8 cellular contexts compared by ENCODE assay signal in the genomic region with DNA sequence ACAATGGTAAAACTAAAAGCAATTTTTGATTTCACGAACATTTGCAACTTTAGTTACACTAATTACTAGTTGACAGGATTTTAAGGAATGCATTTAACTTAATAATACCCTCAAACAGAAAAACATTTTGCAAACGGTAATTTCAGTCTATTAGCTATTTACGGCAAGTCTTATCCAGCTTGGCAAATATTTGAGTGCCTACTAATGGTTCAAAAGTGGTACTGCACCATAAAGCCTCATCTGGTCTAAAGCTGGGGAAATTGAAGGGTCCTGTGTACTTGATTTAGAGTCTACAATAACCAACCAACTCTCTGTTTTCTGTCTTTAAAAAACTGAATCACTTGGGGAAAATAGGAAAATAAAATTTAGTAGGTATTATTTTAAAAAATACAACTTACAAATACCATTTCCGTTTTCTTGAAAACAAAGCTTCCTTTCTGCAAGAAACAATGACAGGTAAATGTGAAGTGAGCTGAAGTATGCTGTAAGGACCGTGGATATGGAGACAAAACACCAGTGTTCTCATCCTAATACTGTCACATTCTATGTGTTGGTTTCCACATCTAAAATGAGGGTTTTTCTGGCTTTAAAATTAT.
DNase-seq lines count a peak whose midpoint lies in the region; ATAC-seq, FAIRE-seq and TF ChIP-seq lines count a peak whose summit lies in the region.

No MANE protein-coding gene starts in this region.

- no peak overlapping the region for H3K23ac ChIP-seq in mesenchymal stem cell (ENCODE audit: low read length in 2 of 2)

- H2BK15ac ChIP-seq in mesenchymal stem cell (ENCODE audit: low read depth, poor library complexity, severe bottlenecking): no peak overlapping the region

- no peak overlapping the region for H2AK5ac ChIP-seq in mesenchymal stem cell (ENCODE audit: low read length, severe bottlenecking)

- H3K27me3 ChIP-seq in cardiac muscle cell (no peaks in the 10 kb centered on the region), K562 (ENCODE audit: control insufficient read depth in 2 of 2, insufficient read depth in 2 of 2, low read length in 2 of 2) (no peaks in the 10 kb centered on the region), mesenchymal stem cell (ENCODE audit: control insufficient read depth in 1 of 2, insufficient read depth in 1 of 2, low read length in 2 of 2) (peaks cover 8 to 17% of the 10 kb centered on the region in 2 experiments)

- TF ChIP-seq POLR2A in K562 (conservative IDR thresholded peaks at IDR 0.05): no peak

- no peaks in the 10 kb centered on the region for H3K79me1 ChIP-seq in mesenchymal stem cell (replicated peaks; ENCODE audit: low read length, poor library complexity, severe bottlenecking)

- H3K36me3 ChIP-seq in cardiac muscle cell (no peaks in the 10 kb centered on the region), K562 (ENCODE audit: control insufficient read depth, insufficient read depth, low read length) (no peaks in the 10 kb centered on the region), mesenchymal stem cell (ENCODE audit: control insufficient read depth in 1 of 2, insufficient read depth in 2 of 2, low read depth in 1 of 2, low read length in 2 of 2) (no peaks in the 10 kb centered on the region)

- H2BK5ac ChIP-seq in mesenchymal stem cell (ENCODE audit: low read depth, low read length, poor library complexity, severe bottlenecking): no peak overlapping the region

- no peak overlapping the region for H2BK12ac ChIP-seq in mesenchymal stem cell (ENCODE audit: low read length in 2 of 2)

- H3K4me3 ChIP-seq in cardiac muscle cell: no peak overlapping the region
- no peak overlapping the region for H3K4me3 ChIP-seq in K562
- H3K4me3 ChIP-seq in mesenchymal stem cell (ENCODE audit: insufficient read depth in 1 of 2, low read depth in 1 of 2, low read length in 2 of 2): no peak overlapping the region

- H3K9me3 ChIP-seq in cardiac muscle cell (ENCODE audit: low read depth) (no peaks in the 10 kb centered on the region), K562 (replicated peaks; ENCODE audit: control insufficient read depth, insufficient read depth, low read depth, low read length) (no peaks in the 10 kb centered on the region), mesenchymal stem cell (ENCODE audit: control insufficient read depth, low read length) (no peaks in the 10 kb centered on the region)

- TF ChIP-seq RAD21 in K562 (CRISPR knock-in tag; conservative IDR thresholded peaks at IDR 0.05 in 1 of 2, IDR thresholded peaks at IDR 0.05 in 1 of 2): peak; percentile 58 to 80

- no peak overlapping the region for H4K91ac ChIP-seq in mesenchymal stem cell (ENCODE audit: low read length)

- BruUV-seq in K562 (replicated peaks; lab: Mats Ljungman, UMichigan): no TSS peak

- in situ Hi-C loops in K562 (cut with MboI): no loop called here

- DNase-seq in cardiac muscle cell (ENCODE audit: low read depth in 1 of 2, low spot score in 1 of 2): peak; percentile 44 to 58
- no peak for DNase-seq in cardiac septum (ENCODE audit: low spot score)
- DNase-seq in NCI-H1436 (lab: John Stamatoyannopoulos, UW): peak; percentile 1
- peak; percentile 17 to 44 (median 26) for DNase-seq in K562 (ENCODE audit: extremely low read depth in 1 of 4, low spot score in 3 of 4)
- DNase-seq in mesenchymal stem cell: peak; percentile 46
- no peak for DNase-seq in Ammon's horn (ENCODE audit: low spot score)
- no peak for DNase-seq in activated effector memory CD4-positive, alpha-beta T cell treated with anti-CD3 and anti-CD28 coated beads, Interleukin-2, amount 50 U/mL, for 16 hours

- H3K4me2 ChIP-seq in K562 (ENCODE audit: insufficient read depth, low read length): no peak overlapping the region
- H3K4me2 ChIP-seq in mesenchymal stem cell (ENCODE audit: low read length, poor library complexity, severe bottlenecking): no peak overlapping the region

- no peak overlapping the region for H3K14ac ChIP-seq in mesenchymal stem cell (ENCODE audit: low read length in 2 of 2)

- no peak overlapping the region for H3K9ac ChIP-seq in K562 (ENCODE audit: insufficient read depth in 1 of 2, low read depth in 2 of 2, low read length in 2 of 2)
- H3K9ac ChIP-seq in mesenchymal stem cell (ENCODE audit: low read length): no peak overlapping the region

- POLR2A ChIA-PET in K562 (lab: Yijun Ruan, JAX): interaction anchor here (0.6 kb wide), 1 partner anchor 21 kb away, joined by 3 read pairs; no protein-coding TSS in a partner anchor

- H4K8ac ChIP-seq in mesenchymal stem cell (ENCODE audit: low read length): no peak overlapping the region

- H3K4me1 ChIP-seq in cardiac muscle cell (ENCODE audit: low read depth) (no peaks in the 10 kb centered on the region), K562 (replicated peaks in 1 of 2; ENCODE audit: control insufficient read depth in 2 of 2, insufficient read depth in 2 of 2, low read length in 2 of 2) (no peaks in the 10 kb centered on the region), mesenchymal stem cell (ENCODE audit: control insufficient read depth, insufficient read depth, low read depth, low read length) (no peaks in the 10 kb centered on the region)

- H3K79me2 ChIP-seq in K562 (ENCODE audit: control insufficient read depth, insufficient read depth, low read length): no peaks in the 10 kb centered on the region

- H2AFZ ChIP-seq in K562 (ENCODE audit: low read depth, low read length) (0 out of 2 replicates have a peak overlapping the region, but pooled peaks have one; percentile 22), mesenchymal stem cell (ENCODE audit: low read depth, low read length) (no peak overlapping the region)

- TF ChIP-seq EP300 in K562 (IDR thresholded peaks at IDR 0.05; ENCODE audit: low read length): no peak

- no peak overlapping the region for H3K18ac ChIP-seq in mesenchymal stem cell (ENCODE audit: low read depth in 1 of 2, low read length in 2 of 2)

- peak; percentile 78 for FAIRE-seq in K562 (lab: Jason Lieb, UNC)

- intact Hi-C loops in cardiac septum (cut with DNase I): no loop called here
- intact Hi-C loops in K562 (cut with micrococcal nuclease): loop anchor here (1.0 to 10.0 kb wide), 2 partner anchors 129 to 290 kb away; no protein-coding TSS in a partner anchor

- H2BK120ac ChIP-seq in mesenchymal stem cell (ENCODE audit: low read depth, low read length): no peak overlapping the region

- no peak overlapping the region for H3K27ac ChIP-seq in cardiac muscle cell
- H3K27ac ChIP-seq in K562 (ENCODE audit: extremely low read depth, low read depth, low read length): no peak overlapping the region
- no peak overlapping the region for H3K27ac ChIP-seq in mesenchymal stem cell (ENCODE audit: low read length, poor library complexity, severe bottlenecking)

- CTCF ChIA-PET in K562 (lab: Yijun Ruan, JAX; ENCODE audit: low intra/inter-chr PET ratio): interaction anchor here (0.6 to 1.6 kb wide), 3 partner anchors 129 to 319 kb away, joined by 3 to 6 read pairs (median 3); no protein-coding TSS in a partner anchor

- TF ChIP-seq CTCF in cardiac muscle cell (IDR thresholded peaks at IDR 0.05; ENCODE audit: low read depth, low read length) (peak; percentile 95), K562 (IDR thresholded peaks at IDR 0.05 in 2 of 3, conservative IDR thresholded peaks at IDR 0.05 in 1 of 3; ENCODE audit: insufficient read depth in 2 of 3, low read depth in 1 of 3, low read length in 3 of 3) (peak; percentile 38 to 81 (median 80); a peak in 5 of 6 replicates)

- ATAC-seq in HG02588 (IDR thresholded peaks at IDR 0.05; ENCODE audit: unreplicated experiment) (peak; percentile 64), K562 (peak; percentile 92)

- no peaks in the 10 kb centered on the region for H4K20me1 ChIP-seq in K562 (replicated peaks; ENCODE audit: control insufficient read depth, insufficient read depth, low read length)

- WGBS in K562 (ENCODE audit: insufficient coverage, low coverage, missing lambda C conversion rate): 1% methylated on average over 5 of the region's 5 CpGs
- WGBS in mesenchymal stem cell: 60% methylated on average over 1 of the region's 5 CpGs

- H3K9me1 ChIP-seq in K562 (ENCODE audit: control insufficient read depth, insufficient read depth, low read length): no peaks in the 10 kb centered on the region

- no peak overlapping the region for H3K4ac ChIP-seq in mesenchymal stem cell (ENCODE audit: low read depth in 1 of 2, low read length in 2 of 2)

TF ChIP-seq in K562, 482 proteins besides CTCF, POLR2A, EP300 and RAD21:
- TF ChIP-seq, protein P1, sequence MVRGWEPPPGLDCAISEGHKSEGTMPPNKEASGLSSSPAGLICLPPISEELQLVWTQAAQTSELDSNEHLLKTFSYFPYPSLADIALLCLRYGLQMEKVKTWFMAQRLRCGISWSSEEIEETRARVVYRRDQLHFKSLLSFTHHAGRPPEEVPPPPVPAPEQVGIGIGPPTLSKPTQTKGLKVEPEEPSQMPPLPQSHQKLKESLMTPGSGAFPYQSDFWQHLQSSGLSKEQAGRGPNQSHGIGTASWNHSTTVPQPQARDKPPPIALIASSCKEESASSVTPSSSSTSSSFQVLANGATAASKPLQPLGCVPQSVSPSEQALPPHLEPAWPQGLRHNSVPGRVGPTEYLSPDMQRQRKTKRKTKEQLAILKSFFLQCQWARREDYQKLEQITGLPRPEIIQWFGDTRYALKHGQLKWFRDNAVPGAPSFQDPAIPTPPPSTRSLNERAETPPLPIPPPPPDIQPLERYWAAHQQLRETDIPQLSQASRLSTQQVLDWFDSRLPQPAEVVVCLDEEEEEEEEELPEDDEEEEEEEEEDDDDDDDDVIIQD (CRISPR knock-in tag; IDR thresholded peaks at IDR 0.05): no peak
- TF ChIP-seq SMC3 (conservative IDR thresholded peaks at IDR 0.05; ENCODE audit: insufficient read depth, low read depth, low read length) (peak; percentile 37; the same call in 1 of the 2 replicates), KLF16 (IDR thresholded peaks at IDR 0.05) (peak; percentile 52; the same call in 1 of the 2 replicates)

Comparison
In these comparisons a context has a peak if more than half of its experiments do, and no peak if none do; other contexts are left out.
1. DNase-seq: peak in cardiac muscle cell (2 of 2), NCI-H1436 (single experiment), K562 (4 of 4) and mesenchymal stem cell (single experiment); none in cardiac septum (single experiment), Ammon's horn (single experiment) and activated effector memory CD4-positive, alpha-beta T cell treated with anti-CD3 and anti-CD28 coated beads, Interleukin-2, amount 50 U/mL, for 16 hours (single experiment).